1 cellular context compared by ENCODE assay signal in the genomic region with DNA sequence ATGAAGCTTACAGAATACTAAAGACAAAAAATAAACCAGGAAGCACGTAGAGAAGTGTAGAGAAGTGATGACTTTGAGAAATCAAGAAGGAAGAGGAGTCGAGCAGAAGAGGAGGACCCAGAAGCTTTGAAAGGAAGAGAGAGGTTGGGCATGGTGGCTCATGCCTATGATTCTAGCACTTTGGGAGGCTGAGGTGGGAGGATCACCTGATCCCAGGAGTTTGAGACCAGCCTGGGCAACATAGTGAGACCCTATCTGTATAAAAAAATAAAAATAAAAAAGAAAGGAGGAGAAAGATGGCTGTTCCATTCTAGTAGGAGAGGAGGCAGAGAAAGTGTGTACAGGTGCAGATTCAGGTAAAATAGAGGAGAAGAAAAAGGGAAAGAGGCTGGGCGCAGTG.
TF ChIP-seq lines count a peak whose summit lies in the region.

No MANE protein-coding gene starts in this region.

TF ChIP-seq in GM12878, 131 proteins besides CTCF, POLR2A, EP300 and RAD21:
- no peak for TF ChIP-seq TARDBP (IDR thresholded peaks at IDR 0.05; ENCODE audit: borderline replicate concordance)
- no peak for TF ChIP-seq NR2F1 (conservative IDR thresholded peaks at IDR 0.05)
- TF ChIP-seq, protein P1, sequence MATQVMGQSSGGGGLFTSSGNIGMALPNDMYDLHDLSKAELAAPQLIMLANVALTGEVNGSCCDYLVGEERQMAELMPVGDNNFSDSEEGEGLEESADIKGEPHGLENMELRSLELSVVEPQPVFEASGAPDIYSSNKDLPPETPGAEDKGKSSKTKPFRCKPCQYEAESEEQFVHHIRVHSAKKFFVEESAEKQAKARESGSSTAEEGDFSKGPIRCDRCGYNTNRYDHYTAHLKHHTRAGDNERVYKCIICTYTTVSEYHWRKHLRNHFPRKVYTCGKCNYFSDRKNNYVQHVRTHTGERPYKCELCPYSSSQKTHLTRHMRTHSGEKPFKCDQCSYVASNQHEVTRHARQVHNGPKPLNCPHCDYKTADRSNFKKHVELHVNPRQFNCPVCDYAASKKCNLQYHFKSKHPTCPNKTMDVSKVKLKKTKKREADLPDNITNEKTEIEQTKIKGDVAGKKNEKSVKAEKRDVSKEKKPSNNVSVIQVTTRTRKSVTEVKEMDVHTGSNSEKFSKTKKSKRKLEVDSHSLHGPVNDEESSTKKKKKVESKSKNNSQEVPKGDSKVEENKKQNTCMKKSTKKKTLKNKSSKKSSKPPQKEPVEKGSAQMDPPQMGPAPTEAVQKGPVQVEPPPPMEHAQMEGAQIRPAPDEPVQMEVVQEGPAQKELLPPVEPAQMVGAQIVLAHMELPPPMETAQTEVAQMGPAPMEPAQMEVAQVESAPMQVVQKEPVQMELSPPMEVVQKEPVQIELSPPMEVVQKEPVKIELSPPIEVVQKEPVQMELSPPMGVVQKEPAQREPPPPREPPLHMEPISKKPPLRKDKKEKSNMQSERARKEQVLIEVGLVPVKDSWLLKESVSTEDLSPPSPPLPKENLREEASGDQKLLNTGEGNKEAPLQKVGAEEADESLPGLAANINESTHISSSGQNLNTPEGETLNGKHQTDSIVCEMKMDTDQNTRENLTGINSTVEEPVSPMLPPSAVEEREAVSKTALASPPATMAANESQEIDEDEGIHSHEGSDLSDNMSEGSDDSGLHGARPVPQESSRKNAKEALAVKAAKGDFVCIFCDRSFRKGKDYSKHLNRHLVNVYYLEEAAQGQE (IDR thresholded peaks at IDR 0.05; ENCODE audit: low read depth, low read length) = no peak
- no peak for TF ChIP-seq SIN3A (IDR thresholded peaks at IDR 0.05; ENCODE audit: low read depth, low read length)
- TF ChIP-seq ZZZ3 (IDR thresholded peaks at IDR 0.05; ENCODE audit: control insufficient read depth, insufficient read length, low read depth) = no peak
- TF ChIP-seq CHD1 (IDR thresholded peaks at IDR 0.05; ENCODE audit: low read depth, low read length) = no peak
- no peak for TF ChIP-seq ZNF217 (IDR thresholded peaks at IDR 0.05)
- TF ChIP-seq YY1 (IDR thresholded peaks at IDR 0.05; ENCODE audit: low read depth, low read length) = no peak
- TF ChIP-seq, protein P2, sequence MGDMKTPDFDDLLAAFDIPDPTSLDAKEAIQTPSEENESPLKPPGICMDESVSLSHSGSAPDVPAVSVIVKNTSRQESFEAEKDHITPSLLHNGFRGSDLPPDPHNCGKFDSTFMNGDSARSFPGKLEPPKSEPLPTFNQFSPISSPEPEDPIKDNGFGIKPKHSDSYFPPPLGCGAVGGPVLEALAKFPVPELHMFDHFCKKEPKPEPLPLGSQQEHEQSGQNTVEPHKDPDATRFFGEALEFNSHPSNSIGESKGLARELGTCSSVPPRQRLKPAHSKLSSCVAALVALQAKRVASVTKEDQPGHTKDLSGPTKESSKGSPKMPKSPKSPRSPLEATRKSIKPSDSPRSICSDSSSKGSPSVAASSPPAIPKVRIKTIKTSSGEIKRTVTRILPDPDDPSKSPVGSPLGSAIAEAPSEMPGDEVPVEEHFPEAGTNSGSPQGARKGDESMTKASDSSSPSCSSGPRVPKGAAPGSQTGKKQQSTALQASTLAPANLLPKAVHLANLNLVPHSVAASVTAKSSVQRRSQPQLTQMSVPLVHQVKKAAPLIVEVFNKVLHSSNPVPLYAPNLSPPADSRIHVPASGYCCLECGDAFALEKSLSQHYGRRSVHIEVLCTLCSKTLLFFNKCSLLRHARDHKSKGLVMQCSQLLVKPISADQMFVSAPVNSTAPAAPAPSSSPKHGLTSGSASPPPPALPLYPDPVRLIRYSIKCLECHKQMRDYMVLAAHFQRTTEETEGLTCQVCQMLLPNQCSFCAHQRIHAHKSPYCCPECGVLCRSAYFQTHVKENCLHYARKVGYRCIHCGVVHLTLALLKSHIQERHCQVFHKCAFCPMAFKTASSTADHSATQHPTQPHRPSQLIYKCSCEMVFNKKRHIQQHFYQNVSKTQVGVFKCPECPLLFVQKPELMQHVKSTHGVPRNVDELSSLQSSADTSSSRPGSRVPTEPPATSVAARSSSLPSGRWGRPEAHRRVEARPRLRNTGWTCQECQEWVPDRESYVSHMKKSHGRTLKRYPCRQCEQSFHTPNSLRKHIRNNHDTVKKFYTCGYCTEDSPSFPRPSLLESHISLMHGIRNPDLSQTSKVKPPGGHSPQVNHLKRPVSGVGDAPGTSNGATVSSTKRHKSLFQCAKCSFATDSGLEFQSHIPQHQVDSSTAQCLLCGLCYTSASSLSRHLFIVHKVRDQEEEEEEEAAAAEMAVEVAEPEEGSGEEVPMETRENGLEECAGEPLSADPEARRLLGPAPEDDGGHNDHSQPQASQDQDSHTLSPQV (IDR thresholded peaks at IDR 0.05) = no peak
- TF ChIP-seq, protein P3, sequence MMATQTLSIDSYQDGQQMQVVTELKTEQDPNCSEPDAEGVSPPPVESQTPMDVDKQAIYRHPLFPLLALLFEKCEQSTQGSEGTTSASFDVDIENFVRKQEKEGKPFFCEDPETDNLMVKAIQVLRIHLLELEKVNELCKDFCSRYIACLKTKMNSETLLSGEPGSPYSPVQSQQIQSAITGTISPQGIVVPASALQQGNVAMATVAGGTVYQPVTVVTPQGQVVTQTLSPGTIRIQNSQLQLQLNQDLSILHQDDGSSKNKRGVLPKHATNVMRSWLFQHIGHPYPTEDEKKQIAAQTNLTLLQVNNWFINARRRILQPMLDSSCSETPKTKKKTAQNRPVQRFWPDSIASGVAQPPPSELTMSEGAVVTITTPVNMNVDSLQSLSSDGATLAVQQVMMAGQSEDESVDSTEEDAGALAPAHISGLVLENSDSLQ (IDR thresholded peaks at IDR 0.05) = no peak
- no peak for TF ChIP-seq RB1 (IDR thresholded peaks at IDR 0.05; ENCODE audit: borderline replicate concordance)
- TF ChIP-seq SRF (IDR thresholded peaks at IDR 0.05; ENCODE audit: low read depth in 2 of 2, low read length in 2 of 2) = no peak
- TF ChIP-seq TCF12 (IDR thresholded peaks at IDR 0.05; ENCODE audit: low read depth, low read length) = no peak
- no peak for TF ChIP-seq TBL1XR1 (IDR thresholded peaks at IDR 0.05; ENCODE audit: low read depth, low read length)
- TF ChIP-seq, protein P4, sequence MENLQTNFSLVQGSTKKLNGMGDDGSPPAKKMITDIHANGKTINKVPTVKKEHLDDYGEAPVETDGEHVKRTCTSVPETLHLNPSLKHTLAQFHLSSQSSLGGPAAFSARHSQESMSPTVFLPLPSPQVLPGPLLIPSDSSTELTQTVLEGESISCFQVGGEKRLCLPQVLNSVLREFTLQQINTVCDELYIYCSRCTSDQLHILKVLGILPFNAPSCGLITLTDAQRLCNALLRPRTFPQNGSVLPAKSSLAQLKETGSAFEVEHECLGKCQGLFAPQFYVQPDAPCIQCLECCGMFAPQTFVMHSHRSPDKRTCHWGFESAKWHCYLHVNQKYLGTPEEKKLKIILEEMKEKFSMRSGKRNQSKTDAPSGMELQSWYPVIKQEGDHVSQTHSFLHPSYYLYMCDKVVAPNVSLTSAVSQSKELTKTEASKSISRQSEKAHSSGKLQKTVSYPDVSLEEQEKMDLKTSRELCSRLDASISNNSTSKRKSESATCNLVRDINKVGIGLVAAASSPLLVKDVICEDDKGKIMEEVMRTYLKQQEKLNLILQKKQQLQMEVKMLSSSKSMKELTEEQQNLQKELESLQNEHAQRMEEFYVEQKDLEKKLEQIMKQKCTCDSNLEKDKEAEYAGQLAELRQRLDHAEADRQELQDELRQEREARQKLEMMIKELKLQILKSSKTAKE (IDR thresholded peaks at IDR 0.05; ENCODE audit: low read depth, poor library complexity, severe bottlenecking) = no peak
- TF ChIP-seq IRF4 (IDR thresholded peaks at IDR 0.05; ENCODE audit: low read depth, low read length) = no peak
- TF ChIP-seq RCOR1 (conservative IDR thresholded peaks at IDR 0.05; ENCODE audit: low read depth, low read length) = no peak
